8 cellular contexts compared by ENCODE assay signal in genomic region chr14:103879570-103880333, GRCh38. TPM values are rescaled to one million over a fixed set of nuclear protein-coding genes. Genes with fewer than 3 reads are reported as not detected.
DNase-seq lines count a peak whose midpoint lies in the region; ATAC-seq and TF ChIP-seq lines count a peak whose summit lies in the region.

No MANE protein-coding gene starts in this region.

- no peaks in the 10 kb centered on the region for H3K9me3 ChIP-seq in CD8-positive, alpha-beta T cell (ENCODE audit: low read length)

- H3K27me3 ChIP-seq in CD8-positive, alpha-beta T cell (ENCODE audit: insufficient read depth, low read length) = no peaks in the 10 kb centered on the region

- peak overlapping the region; percentile 30 for H3K4me3 ChIP-seq in CD8-positive, alpha-beta T cell (ENCODE audit: low read depth, low read length)

- H3K36me3 ChIP-seq in CD8-positive, alpha-beta T cell (ENCODE audit: insufficient read depth, low read length) = no peaks in the 10 kb centered on the region

- H3K27ac Mint-ChIP-seq in CD8-positive, alpha-beta T cell = no peak overlapping the region
- H3K27ac Mint-ChIP-seq in progenitor cell of endocrine pancreas = peak overlapping the region; percentile 96

- POLR2A ChIA-PET in CD8-positive, alpha-beta T cell (lab: Charles Lee) = no interaction called here

- no peaks in the 10 kb centered on the region for H3K27me3 Mint-ChIP-seq in CD8-positive, alpha-beta T cell (ENCODE audit: low read depth)
- no peaks in the 10 kb centered on the region for H3K27me3 Mint-ChIP-seq in progenitor cell of endocrine pancreas

- no peak for TF ChIP-seq CTCF in CD8-positive, alpha-beta T cell (IDR thresholded peaks at IDR 0.05)
- TF ChIP-seq CTCF in progenitor cell of endocrine pancreas (IDR thresholded peaks at IDR 0.05; ENCODE audit: unreplicated experiment) = no peak

- intact Hi-C loops in CD8-positive, alpha-beta T cell (cut with DNase I, micrococcal nuclease) = no loop called here
- intact Hi-C loops in posterior cingulate gyrus (cut with DNase I) = no loop called here

- H3K36me3 Mint-ChIP-seq in CD8-positive, alpha-beta T cell = no peaks in the 10 kb centered on the region
- H3K36me3 Mint-ChIP-seq in progenitor cell of endocrine pancreas (ENCODE audit: insufficient read depth) = no peaks in the 10 kb centered on the region

- H3K27ac ChIP-seq in CD8-positive, alpha-beta T cell (ENCODE audit: low read depth, low read length) = no peak overlapping the region
- H3K27ac ChIP-seq in epithelial cell of prostate = peak overlapping the region; percentile 21

- no peaks in the 10 kb centered on the region for H3K9me3 Mint-ChIP-seq in CD8-positive, alpha-beta T cell
- H3K9me3 Mint-ChIP-seq in progenitor cell of endocrine pancreas (ENCODE audit: low read depth) = no peaks in the 10 kb centered on the region

- peaks cover 26% of the 10 kb centered on the region for H3K4me1 Mint-ChIP-seq in CD8-positive, alpha-beta T cell (ENCODE audit: low read depth)
- peaks cover 22% of the 10 kb centered on the region for H3K4me1 Mint-ChIP-seq in progenitor cell of endocrine pancreas (ENCODE audit: low read depth)

- no peak for ATAC-seq in CD8-positive, alpha-beta T cell
- ATAC-seq in GM18907 (IDR thresholded peaks at IDR 0.05; ENCODE audit: unreplicated experiment) = no peak
- ATAC-seq in GM18870 (IDR thresholded peaks at IDR 0.05; ENCODE audit: unreplicated experiment) = no peak

- H3K4me3 Mint-ChIP-seq in CD8-positive, alpha-beta T cell = peak overlapping the region; percentile 72
- H3K4me3 Mint-ChIP-seq in progenitor cell of endocrine pancreas (ENCODE audit: low read depth) = peak overlapping the region; percentile 51

- CTCF ChIA-PET in CD8-positive, alpha-beta T cell (lab: Charles Lee) = interaction anchor here (1.0 to 3.3 kb wide), 4 partner anchors 21 to 71 kb away, joined by 4 to 27 read pairs (median 11); no protein-coding TSS in a partner anchor

- peak in 1 of 7 experiments; percentile 53 for DNase-seq in CD8-positive, alpha-beta T cell
- peak; percentile 8 for DNase-seq in NCI-H774 (lab: John Stamatoyannopoulos, UW)
- DNase-seq in epithelial cell of prostate (ENCODE audit: low read depth, low spot score) = no peak
- DNase-seq in progenitor cell of endocrine pancreas (ENCODE audit: low spot score, unreplicated experiment) = peak; percentile 72
- DNase-seq in epidermal melanocyte (ENCODE audit: insufficient read length, low spot score) = no peak
- DNase-seq in posterior cingulate gyrus = no peak

- peaks cover 25% of the 10 kb centered on the region for H3K4me1 ChIP-seq in CD8-positive, alpha-beta T cell (ENCODE audit: insufficient read depth, low read length)

RNA-seq across cellular contexts. Expression of gene PPP1R13B, which starts 32.4 kb away (rescaled TPM):
- 10 to 100 TPM; 20.9 to 22.6 TPM for total RNA-seq in CD8-positive, alpha-beta T cell
- total RNA-seq in progenitor cell of endocrine pancreas = 34.2 and 40.3 TPM in 2 replicates

RNA-seq across cellular contexts. Expression of gene TDRD9, which starts 48.5 kb away (rescaled TPM):
- total RNA-seq in CD8-positive, alpha-beta T cell = 1 to 10 TPM in 1 of 2 experiments, under 1 TPM in 1; 0.73 to 1.1 TPM
- not detected in 2 replicates for total RNA-seq in progenitor cell of endocrine pancreas

Comparison
In these comparisons a context has a peak if more than half of its experiments do, and no peak if none do; other contexts are left out.
1. DNase-seq: peak in NCI-H774 (single experiment) and progenitor cell of endocrine pancreas (single experiment); none in epithelial cell of prostate (single experiment), epidermal melanocyte (single experiment) and posterior cingulate gyrus (0 of 10).